19 cellular contexts compared by ENCODE assay signal in genomic region chr3:126058666-126059065, GRCh38. TPM values are rescaled to one million over a fixed set of nuclear protein-coding genes. Genes with fewer than 3 reads are reported as not detected.
DNase-seq lines count a peak whose midpoint lies in the region; ATAC-seq and TF ChIP-seq lines count a peak whose summit lies in the region.
"Had no signal": no experiment of that assay in that cellular context is flagged by ENCODE, and none has a peak within 500 bp of the region (broad histone marks: within the 10 kb centered on the region; RNA-seq: fewer than 3 reads in every experiment).

No MANE protein-coding gene starts in this region.

- H3K27ac Mint-ChIP-seq in endodermal cell = peak overlapping the region; percentile 52
- peak overlapping the region; percentile 27 for H3K27ac Mint-ChIP-seq in osteocyte (ENCODE audit: unreplicated experiment)
- H3K27ac Mint-ChIP-seq in endothelial cell (ENCODE audit: unreplicated experiment) = no peak overlapping the region
- peak overlapping the region in 1 of 3 experiments; percentile 65; a peak in 2 of 7 replicates for H3K27ac Mint-ChIP-seq in H9
- H3K27ac Mint-ChIP-seq: CD8-positive, alpha-beta T cell had no signal

- H3K27me3 ChIP-seq in left ventricle myocardium inferior (ENCODE audit: low read depth) (no peaks in the 10 kb centered on the region), right atrium auricular region (no peaks in the 10 kb centered on the region), endodermal cell (ENCODE audit: control insufficient read depth, insufficient read depth, low read length, poor library complexity, severe bottlenecking) (no peaks in the 10 kb centered on the region), H9 (ENCODE audit: insufficient read depth, low read length) (no peaks in the 10 kb centered on the region)
- H3K27me3 ChIP-seq: SJSA1 had no signal

- no peak overlapping the region for H3K14ac ChIP-seq in H9 (ENCODE audit: insufficient read depth, low read length)

- ATAC-seq in HG03460 (IDR thresholded peaks at IDR 0.05; ENCODE audit: unreplicated experiment) = no peak
- ATAC-seq: CD8-positive, alpha-beta T cell; HCT116; HepG2 had no signal

- peaks cover 6% of the 10 kb centered on the region for H3K36me3 Mint-ChIP-seq in endodermal cell (ENCODE audit: low read depth)
- peaks cover 3% of the 10 kb centered on the region for H3K36me3 Mint-ChIP-seq in osteocyte (ENCODE audit: unreplicated experiment)
- peaks cover 5% of the 10 kb centered on the region for H3K36me3 Mint-ChIP-seq in endothelial cell (ENCODE audit: low read depth, unreplicated experiment)
- H3K36me3 Mint-ChIP-seq in H9 (ENCODE audit: insufficient read depth in 1 of 3, low read depth in 3 of 3) = peaks cover 0 to 5% (median 0%) of the 10 kb centered on the region in 3 experiments; a peak in 3 of 7 replicates

- H3K9ac ChIP-seq in endodermal cell (ENCODE audit: extremely low read depth, low read length, poor library complexity, severe bottlenecking) = no peak overlapping the region
- no peak overlapping the region for H3K9ac ChIP-seq in H9 (ENCODE audit: extremely low read depth, insufficient read length, low read length)
- H3K9ac ChIP-seq: KMS-11 had no signal

- no peaks in the 10 kb centered on the region for H4K20me1 ChIP-seq in H9 (ENCODE audit: control insufficient read depth, insufficient read depth, insufficient read length)

- no peaks in the 10 kb centered on the region for H3K79me2 ChIP-seq in H9 (ENCODE audit: insufficient read depth, low read length)

- no peak overlapping the region for H2BK15ac ChIP-seq in H9 (ENCODE audit: low read depth, low read length)

- no peak overlapping the region for H3K18ac ChIP-seq in H9 (ENCODE audit: insufficient read length, low read depth, low read length)

- H3K56ac ChIP-seq in H9 (ENCODE audit: insufficient read length, low read depth, low read length) = no peak overlapping the region

- H4K5ac ChIP-seq in H9 (ENCODE audit: insufficient read length, low read depth, low read length) = no peak overlapping the region

- no peak overlapping the region for H3K4me3 Mint-ChIP-seq in endodermal cell
- no peak overlapping the region for H3K4me3 Mint-ChIP-seq in osteocyte (ENCODE audit: unreplicated experiment)
- no peak overlapping the region for H3K4me3 Mint-ChIP-seq in endothelial cell (ENCODE audit: unreplicated experiment)
- no peak overlapping the region for H3K4me3 Mint-ChIP-seq in H9
- H3K4me3 Mint-ChIP-seq: CD8-positive, alpha-beta T cell had no signal

- H3K4ac ChIP-seq in H9 (ENCODE audit: low read depth, low read length) = no peak overlapping the region

- H3K4me1 Mint-ChIP-seq in endodermal cell (peaks cover 11% of the 10 kb centered on the region), osteocyte (ENCODE audit: unreplicated experiment) (peaks cover 34% of the 10 kb centered on the region), endothelial cell (ENCODE audit: unreplicated experiment) (peaks cover 3% of the 10 kb centered on the region), H9 (peaks cover 8 to 11% of the 10 kb centered on the region in 2 experiments)

- H2BK120ac ChIP-seq in H9 (ENCODE audit: low read depth, low read length, poor library complexity, severe bottlenecking) = no peak overlapping the region

- no peak overlapping the region for H3K23ac ChIP-seq in H9 (ENCODE audit: insufficient read length, low read depth, low read length)

- no peaks in the 10 kb centered on the region for H3K23me2 ChIP-seq in H9 (ENCODE audit: insufficient read length, low read depth, low read length, poor library complexity, severe bottlenecking)

- no peaks in the 10 kb centered on the region for H3K9me3 Mint-ChIP-seq in endodermal cell
- H3K9me3 Mint-ChIP-seq in osteocyte (ENCODE audit: unreplicated experiment) = no peaks in the 10 kb centered on the region
- H3K9me3 Mint-ChIP-seq in endothelial cell (ENCODE audit: unreplicated experiment) = no peaks in the 10 kb centered on the region
- H3K9me3 Mint-ChIP-seq in H9 = no peaks in the 10 kb centered on the region
- H3K9me3 Mint-ChIP-seq: CD8-positive, alpha-beta T cell had no signal

- no peak overlapping the region for H3K4me2 ChIP-seq in H9 (ENCODE audit: insufficient read depth, insufficient read length, low read length)
- H3K4me2 ChIP-seq: KMS-11 had no signal

- H2BK5ac ChIP-seq in H9 (ENCODE audit: insufficient read length, low read length) = no peak overlapping the region

- no peak overlapping the region for H4K8ac ChIP-seq in H9 (replicated peaks; ENCODE audit: insufficient read length, low read depth, low read length)

- DNase-seq in left ventricle myocardium inferior (no peak), right atrium auricular region (ENCODE audit: low spot score) (no peak), endodermal cell (no peak), osteocyte (ENCODE audit: extremely low spot score, unreplicated experiment) (no peak), endothelial cell (ENCODE audit: low spot score) (no peak), H9 (no peak), NK-92 (lab: John Stamatoyannopoulos, UW; ENCODE audit: unreplicated experiment) (no peak)
- DNase-seq: 8988T; CD8-positive, alpha-beta T cell; NCI-H1048; NCI-H146; NCI-H2227 treated with DMSO at 0.1 percent for 48 hours; NCI-H526 treated with DMSO at 0.1 percent for 48 hours; NK-92 treated with Interleukin-12 subunit alpha and Interleukin-12 subunit beta, amount 100 ng/mL, for 24 hours had no signal

- no peak overlapping the region for H2BK12ac ChIP-seq in H9 (ENCODE audit: insufficient read length, low read depth, low read length)

- H3K4me3 ChIP-seq in left ventricle myocardium inferior = no peak overlapping the region
- H3K4me3 ChIP-seq in right atrium auricular region = no peak overlapping the region
- H3K4me3 ChIP-seq in endodermal cell (ENCODE audit: low read length) = no peak overlapping the region
- H3K4me3 ChIP-seq: SJSA1 had no signal

- intact Hi-C loops in left ventricle myocardium inferior (cut with micrococcal nuclease) = no loop called here

- H3K9me3 ChIP-seq in left ventricle myocardium inferior (replicated peaks) (no peaks in the 10 kb centered on the region), right atrium auricular region (no peaks in the 10 kb centered on the region), endodermal cell (ENCODE audit: control insufficient read depth, low read length) (no peaks in the 10 kb centered on the region), H9 (ENCODE audit: control insufficient read depth, low read depth, low read length) (no peaks in the 10 kb centered on the region)
- H3K9me3 ChIP-seq: SJSA1 had no signal

- H2BK20ac ChIP-seq in H9 (ENCODE audit: low read depth, low read length, poor library complexity, severe bottlenecking) = no peak overlapping the region

- TF ChIP-seq CTCF in left ventricle myocardium inferior (IDR thresholded peaks at IDR 0.05; ENCODE audit: borderline replicate concordance) = no peak
- TF ChIP-seq CTCF in right atrium auricular region (IDR thresholded peaks at IDR 0.05) = no peak
- TF ChIP-seq CTCF in endodermal cell (conservative IDR thresholded peaks at IDR 0.05) = no peak
- TF ChIP-seq CTCF in osteocyte (IDR thresholded peaks at IDR 0.05) = no peak
- TF ChIP-seq CTCF in endothelial cell (IDR thresholded peaks at IDR 0.05; ENCODE audit: unreplicated experiment) = no peak
- TF ChIP-seq CTCF in H9 (conservative IDR thresholded peaks at IDR 0.05) = no peak

- H3K4me1 ChIP-seq in left ventricle myocardium inferior (peaks cover 46% of the 10 kb centered on the region), right atrium auricular region (peaks cover 0 to 37% of the 10 kb centered on the region in 2 donors), endodermal cell (ENCODE audit: control insufficient read depth, insufficient read depth, low read length) (peaks cover 5% of the 10 kb centered on the region), H9 (ENCODE audit: insufficient read depth, low read length) (no peaks in the 10 kb centered on the region)

- H3K27ac ChIP-seq in left ventricle myocardium inferior (replicated peaks) = peak overlapping the region; percentile 83
- H3K27ac ChIP-seq in right atrium auricular region = no peak overlapping the region
- no peak overlapping the region for H3K27ac ChIP-seq in endodermal cell (ENCODE audit: low read depth, low read length)
- H3K27ac ChIP-seq in H9 (ENCODE audit: insufficient read length, low read depth, low read length) = no peak overlapping the region
- H3K27ac ChIP-seq: KMS-11, SJSA1 had no signal

- H3K36me3 ChIP-seq in left ventricle myocardium inferior (peaks cover 4% of the 10 kb centered on the region), right atrium auricular region (no peaks in the 10 kb centered on the region), endodermal cell (ENCODE audit: control insufficient read depth, insufficient read depth, low read length) (no peaks in the 10 kb centered on the region)
- H3K36me3 ChIP-seq: SJSA1 had no signal

- H3K27me3 Mint-ChIP-seq in endodermal cell (ENCODE audit: insufficient read depth) (no peaks in the 10 kb centered on the region), osteocyte (ENCODE audit: unreplicated experiment) (no peaks in the 10 kb centered on the region), endothelial cell (ENCODE audit: unreplicated experiment) (peaks cover 2% of the 10 kb centered on the region), H9 (ENCODE audit: low read depth) (no peaks in the 10 kb centered on the region)

- no peak overlapping the region for H3T11ph ChIP-seq in H9 (ENCODE audit: low read length)

- H2AK5ac ChIP-seq in H9 (ENCODE audit: insufficient read length, low read length) = no peak overlapping the region

- no peak overlapping the region for H4K91ac ChIP-seq in H9 (ENCODE audit: insufficient read length, low read depth, low read length)

- no peak overlapping the region for H2AFZ ChIP-seq in H9 (ENCODE audit: low read length)

- 85 to 90% methylated on average over 7 of the region's 7 CpGs for WGBS in endodermal cell (ENCODE audit: insufficient coverage in 1 of 2, insufficient read length in 1 of 2), 2 experiments
- WGBS in H9 (ENCODE audit: extremely low coverage, insufficient read length, low lambda C conversion rate) = no CpG with 5 or more reads among the region's 7 CpGs

- H3K79me1 ChIP-seq in H9 (ENCODE audit: insufficient read depth, low read depth, low read length, poor library complexity, severe bottlenecking) = no peaks in the 10 kb centered on the region

RNA-seq across cellular contexts. Expression of gene SLC41A3, which starts 25.3 kb away (rescaled TPM):
- total RNA-seq in left ventricle myocardium inferior = 30.2 TPM
- 10 to 100 TPM; 34.1 to 39.6 TPM for total RNA-seq in right atrium auricular region
- 10 to 100 TPM; 46.8 to 50.4 TPM for total RNA-seq in endodermal cell
- polyA plus RNA-seq in endodermal cell (2013, experiment 1 of 2) = 48.2 TPM
- polyA plus RNA-seq in endodermal cell (2013, experiment 2 of 2) = 42.7 TPM
- 80.6 and 89.2 TPM in 2 replicates for total RNA-seq in osteocyte
- 52.3 TPM for total RNA-seq in endothelial cell (ENCODE audit: unreplicated experiment)
- 35.5 and 37.3 TPM in 2 replicates for total RNA-seq in H9 (2021)
